In genomic region chr3:48897401-48898376, GRCh38 we compare ENCODE assay signal across 8 cellular contexts. TPM values are rescaled to one million over a fixed set of nuclear protein-coding genes. Genes with fewer than 3 reads are reported as not detected.
DNase-seq lines count a peak whose midpoint lies in the region; ATAC-seq and TF ChIP-seq lines count a peak whose summit lies in the region.

No MANE protein-coding gene starts in this region.

- H3K9me3 Mint-ChIP-seq in activated CD8-positive, alpha-beta memory T cell treated with anti-CD3 and anti-CD28 coated beads, Interleukin-2, amount 10 ng/mL, durations not matched to agents 7 days and 5 days (ENCODE audit: low read depth): no peaks in the 10 kb centered on the region
- no peaks in the 10 kb centered on the region for H3K9me3 Mint-ChIP-seq in endothelial cell (ENCODE audit: unreplicated experiment)
- no peaks in the 10 kb centered on the region for H3K9me3 Mint-ChIP-seq in nephron

- H3K36me3 Mint-ChIP-seq in activated CD8-positive, alpha-beta memory T cell treated with anti-CD3 and anti-CD28 coated beads, Interleukin-2, amount 10 ng/mL, durations not matched to agents 7 days and 5 days: peaks cover 5% of the 10 kb centered on the region
- H3K36me3 Mint-ChIP-seq in endothelial cell (ENCODE audit: low read depth, unreplicated experiment): no peaks in the 10 kb centered on the region
- no peaks in the 10 kb centered on the region for H3K36me3 Mint-ChIP-seq in nephron (ENCODE audit: low read depth)

- no peaks in the 10 kb centered on the region for H3K27me3 Mint-ChIP-seq in activated CD8-positive, alpha-beta memory T cell treated with anti-CD3 and anti-CD28 coated beads, Interleukin-2, amount 10 ng/mL, durations not matched to agents 7 days and 5 days
- H3K27me3 Mint-ChIP-seq in endothelial cell (ENCODE audit: unreplicated experiment): peaks cover 4% of the 10 kb centered on the region
- no peaks in the 10 kb centered on the region for H3K27me3 Mint-ChIP-seq in nephron (ENCODE audit: low read depth)

- peak; percentile 53 for DNase-seq in activated CD8-positive, alpha-beta memory T cell treated with anti-CD3 and anti-CD28 coated beads, Interleukin-2, amount 10 ng/mL, durations not matched to agents 7 days and 5 days
- DNase-seq in activated CD8-positive, alpha-beta memory T cell treated with anti-CD3 and anti-CD28 coated beads, Interleukin-2, amount 50 U/mL, for 48 hours: no peak
- DNase-seq in PC-3: peak; percentile 32
- DNase-seq in endothelial cell (ENCODE audit: low spot score): no peak
- DNase-seq in nucleus accumbens (lab: John Stamatoyannopoulos, UW): no peak
- no peak for DNase-seq in stimulated activated CD4-positive, alpha-beta T cell treated with anti-CD3 and anti-CD28 coated beads, Interleukin-4, amount 100 ng/mL, for 4 hours
- no peak for DNase-seq in MV-4-11 (lab: John Stamatoyannopoulos, UW)

- BruUV-seq in PC-3 (replicated peaks; lab: Mats Ljungman, UMichigan): no TSS peak

- H3K27ac Mint-ChIP-seq in activated CD8-positive, alpha-beta memory T cell treated with anti-CD3 and anti-CD28 coated beads, Interleukin-2, amount 10 ng/mL, durations not matched to agents 7 days and 5 days: peak overlapping the region; percentile 92
- H3K27ac Mint-ChIP-seq in endothelial cell (ENCODE audit: unreplicated experiment) (no peak overlapping the region), nephron (peak overlapping the region; percentile 24 to 83 (median 80))

- POLR2A ChIA-PET in PC-3 (lab: Charles Lee; ENCODE audit: unreplicated experiment): interaction anchor here (0.6 kb wide), 1 partner anchor 21 kb away, joined by 3 read pairs; the partner anchor contains the start of gene ARIH2

- peaks cover 11% of the 10 kb centered on the region for H3K4me1 ChIP-seq in PC-3 (ENCODE audit: insufficient read depth, low read length)

- H3K9me2 ChIP-seq in PC-3 (replicated peaks; ENCODE audit: low read length): no peaks in the 10 kb centered on the region

- H2AFZ ChIP-seq in PC-3 (ENCODE audit: low read length): peak overlapping the region; percentile 93

- peaks cover 6% of the 10 kb centered on the region; the same call in 1 of the 2 replicates for H3K79me2 ChIP-seq in PC-3 (ENCODE audit: low read length)

- intact Hi-C loops in PC-3 (cut with micrococcal nuclease): loop anchor here (1.0 to 10.0 kb wide), 3 partner anchors 21 to 57 kb away; partner anchors contain the start of genes ARIH2 and PRKAR2A

- H3K4me3 Mint-ChIP-seq in activated CD8-positive, alpha-beta memory T cell treated with anti-CD3 and anti-CD28 coated beads, Interleukin-2, amount 10 ng/mL, durations not matched to agents 7 days and 5 days: peak overlapping the region; percentile 86
- H3K4me3 Mint-ChIP-seq in endothelial cell (ENCODE audit: unreplicated experiment): peak overlapping the region; percentile 89
- peak overlapping the region; percentile 92 for H3K4me3 Mint-ChIP-seq in nephron

- no peaks in the 10 kb centered on the region for H3K27me3 ChIP-seq in PC-3 (ENCODE audit: low read length)

- H3K4me3 ChIP-seq in PC-3 (ENCODE audit: low read length): peak overlapping the region; percentile 74

- H3K36me3 ChIP-seq in PC-3 (ENCODE audit: low read depth, low read length): no peaks in the 10 kb centered on the region

- H3K4me2 ChIP-seq in PC-3 (ENCODE audit: low read length): peak overlapping the region; percentile 87

- peak; percentile 13 for ATAC-seq in activated CD8-positive, alpha-beta memory T cell treated with anti-CD3 and anti-CD28 coated beads, Interleukin-2, amount 10 ng/mL, durations not matched to agents 7 days and 5 days
- ATAC-seq in PC-3: no peak; the same call in none of the 2 replicates

- peaks cover 39% of the 10 kb centered on the region for H3K4me1 Mint-ChIP-seq in activated CD8-positive, alpha-beta memory T cell treated with anti-CD3 and anti-CD28 coated beads, Interleukin-2, amount 10 ng/mL, durations not matched to agents 7 days and 5 days
- H3K4me1 Mint-ChIP-seq in endothelial cell (ENCODE audit: unreplicated experiment) (peaks cover 12% of the 10 kb centered on the region), nephron (peaks cover 22% of the 10 kb centered on the region)

- CTCF ChIA-PET in activated CD8-positive, alpha-beta memory T cell treated with anti-CD3 and anti-CD28 coated beads, Interleukin-2, amount 10 ng/mL, durations not matched to agents 7 days and 5 days (lab: Charles Lee): interaction anchor here (0.5 to 3.3 kb wide), 20 partner anchors 11 to 234 kb away, joined by 3 to 31 read pairs (median 4); partner anchors contain the start of genes ARIH2, DALRD3, IP6K2 and NCKIPSD
- CTCF ChIA-PET in PC-3 (lab: Charles Lee): no interaction called here

- H3K9me3 ChIP-seq in PC-3 (ENCODE audit: low read length): no peaks in the 10 kb centered on the region

- H3K27ac ChIP-seq in PC-3 (ENCODE audit: low read length): no peak overlapping the region

- TF ChIP-seq CTCF in PC-3 (conservative IDR thresholded peaks at IDR 0.05; ENCODE audit: low read depth, low read length) (no peak), endothelial cell (IDR thresholded peaks at IDR 0.05; ENCODE audit: unreplicated experiment) (no peak), nephron (IDR thresholded peaks at IDR 0.05; ENCODE audit: unreplicated experiment in 3 of 3) (no peak)

- peak overlapping the region; percentile 48 for H3K9ac ChIP-seq in PC-3 (ENCODE audit: low read length)

- no peaks in the 10 kb centered on the region for H3F3A ChIP-seq in PC-3 (ENCODE audit: low read length, unreplicated experiment)

- H4K20me1 ChIP-seq in PC-3 (ENCODE audit: low read length): no peaks in the 10 kb centered on the region

RNA-seq across cellular contexts. Expression of gene SLC25A20, which starts 1.0 kb away (rescaled TPM):
- 10 to 100 TPM; 26.7 to 35.6 TPM for total RNA-seq in activated CD8-positive, alpha-beta memory T cell treated with anti-CD3 and anti-CD28 coated beads, Interleukin-2, amount 10 ng/mL, durations not matched to agents 7 days and 5 days
- total RNA-seq in PC-3 (2014; rRNA removed) (17.7 and 19.0 TPM in 2 replicates), endothelial cell (ENCODE audit: unreplicated experiment) (3.6 TPM)

RNA-seq across cellular contexts. Expression of gene ARIH2, which starts 21.0 kb away (rescaled TPM):
- 100 to 1,000 TPM; 118 to 156 TPM for total RNA-seq in activated CD8-positive, alpha-beta memory T cell treated with anti-CD3 and anti-CD28 coated beads, Interleukin-2, amount 10 ng/mL, durations not matched to agents 7 days and 5 days
- total RNA-seq in PC-3 (2014; rRNA removed) (136 and 156 TPM in 2 replicates), endothelial cell (ENCODE audit: unreplicated experiment) (57.0 TPM)

RNA-seq across cellular contexts. Expression of gene PRKAR2A, which starts 50.0 kb away (rescaled TPM):
- 10 to 100 TPM; 27.9 to 33.0 TPM for total RNA-seq in activated CD8-positive, alpha-beta memory T cell treated with anti-CD3 and anti-CD28 coated beads, Interleukin-2, amount 10 ng/mL, durations not matched to agents 7 days and 5 days
- 68.1 and 117 TPM in 2 replicates for total RNA-seq in PC-3 (2014; rRNA removed)
- 67.3 TPM for total RNA-seq in endothelial cell (ENCODE audit: unreplicated experiment)

Comparison
In these comparisons a context has a peak if more than half of its experiments do, and no peak if none do; other contexts are left out.
1. DNase-seq: peak in activated CD8-positive, alpha-beta memory T cell treated with anti-CD3 and anti-CD28 coated beads, Interleukin-2, amount 10 ng/mL, durations not matched to agents 7 days and 5 days (single experiment) and PC-3 (single experiment); none in activated CD8-positive, alpha-beta memory T cell treated with anti-CD3 and anti-CD28 coated beads, Interleukin-2, amount 50 U/mL, for 48 hours (single experiment), endothelial cell (single experiment), nucleus accumbens (0 of 56), stimulated activated CD4-positive, alpha-beta T cell treated with anti-CD3 and anti-CD28 coated beads, Interleukin-4, amount 100 ng/mL, for 4 hours (0 of 2) and MV-4-11 (single experiment).
2. Peak in every context shown above with its lines, with median percentiles within 50 percentile points of each other: H3K4me3 Mint-ChIP-seq.